1 cellular context compared by ENCODE assay signal in the genomic region with DNA sequence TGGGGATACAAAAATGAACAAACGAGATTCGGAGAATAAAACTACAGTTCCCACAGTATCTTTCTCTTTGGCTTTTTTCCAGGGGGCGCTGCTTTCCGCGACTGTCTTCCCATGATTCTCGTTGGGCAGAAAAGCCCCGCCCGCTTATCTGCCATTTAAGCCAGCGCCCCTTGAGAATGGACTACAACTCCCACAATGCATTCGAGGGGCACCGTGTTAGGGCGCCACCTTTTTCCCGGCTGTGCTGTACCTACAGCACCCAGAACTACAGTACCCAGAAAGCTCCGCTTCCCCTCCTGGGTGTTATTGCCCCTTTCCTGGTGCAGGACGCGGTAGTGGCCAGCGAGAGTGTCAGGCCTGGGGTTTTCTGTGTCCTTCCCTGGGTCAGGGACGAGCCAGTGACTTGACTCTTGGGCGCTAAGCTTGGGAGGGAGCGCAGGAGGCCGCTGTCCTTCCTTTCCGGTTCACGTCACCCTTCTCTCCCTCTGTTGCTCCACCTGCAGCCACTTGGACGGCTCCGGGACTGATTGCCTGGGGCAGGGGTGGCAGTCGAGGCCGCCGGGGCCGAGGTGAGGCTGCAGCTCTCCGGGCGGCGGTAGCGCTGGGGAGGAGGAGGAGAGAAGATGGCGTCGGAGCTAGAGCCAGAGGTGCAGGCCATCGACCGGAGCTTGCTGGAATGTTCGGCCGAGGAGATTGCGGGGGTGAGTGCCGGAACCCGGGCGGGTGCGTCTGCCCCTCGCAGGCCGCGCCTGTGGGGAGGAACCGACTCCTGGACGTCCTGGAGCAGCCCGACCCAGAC.
TF ChIP-seq lines count a peak whose summit lies in the region.

A gene (plus strand): TSS at position 333 of the 799 bp plus-strand sequence. CDS start 291 bp downstream, at position 624.

TF ChIP-seq in K562, 482 proteins besides CTCF, POLR2A, EP300 and RAD21 (continued from another document and continues in another):
- TF ChIP-seq MYC (IDR thresholded peaks at IDR 0.05; ENCODE audit: low read depth, low read length) (peak; percentile 74; the same call in 1 of the 2 replicates), MYC (CRISPR knock-in tag; IDR thresholded peaks at IDR 0.05; ENCODE audit: borderline replicate concordance, low read depth) (no peak), SUPT5H (IDR thresholded peaks at IDR 0.05) (peak; percentile 93), ETV5 (CRISPR knock-in tag; IDR thresholded peaks at IDR 0.05; ENCODE audit: low read depth) (peak; percentile 94), HSF4 (CRISPR knock-in tag; IDR thresholded peaks at IDR 0.05; ENCODE audit: borderline replicate concordance) (no peak), SIX5 (IDR thresholded peaks at IDR 0.05; ENCODE audit: borderline replicate concordance in 1 of 2, insufficient read depth in 1 of 2, low read depth in 1 of 2, low read length in 2 of 2) (peak; percentile 98), SIN3B (IDR thresholded peaks at IDR 0.05; ENCODE audit: low read depth) (peak; percentile 52; the same call in 1 of the 2 replicates), NEUROD1 (IDR thresholded peaks at IDR 0.05; ENCODE audit: borderline replicate concordance, low read depth, low read length, partially characterized antibody) (peak; percentile 21), NR2C2 (CRISPR knock-in tag; IDR thresholded peaks at IDR 0.05) (peak; percentile 88), NR2C2 (tag; IDR thresholded peaks at IDR 0.05) (peak; percentile 98), FOXK2 (conservative IDR thresholded peaks at IDR 0.05 in 1 of 2, IDR thresholded peaks at IDR 0.05 in 1 of 2; ENCODE audit: low read depth in 2 of 2) (peak; percentile 88 to 92), IRF2 (CRISPR knock-in tag; IDR thresholded peaks at IDR 0.05) (0 out of 2 replicates have a peak, but pooled peaks have one; percentile 40), ZBTB8A (IDR thresholded peaks at IDR 0.05; ENCODE audit: partially characterized antibody) (peak; percentile 58), HEY1 (CRISPR knock-in tag; IDR thresholded peaks at IDR 0.05; ENCODE audit: borderline replicate concordance) (0 out of 2 replicates have a peak, but pooled peaks have one; percentile 61), ZBTB7A (IDR thresholded peaks at IDR 0.05; ENCODE audit: borderline replicate concordance, control insufficient read depth, low read depth, low read length) (peak; percentile 68), PHF8 (IDR thresholded peaks at IDR 0.05; ENCODE audit: borderline replicate concordance, low read length) (peak; percentile 95; the same call in 1 of the 2 replicates), NR3C1 (CRISPR knock-in tag; IDR thresholded peaks at IDR 0.05) (peak; percentile 77; the same call in 1 of the 2 replicates), CBX5 (IDR thresholded peaks at IDR 0.05; ENCODE audit: borderline replicate concordance, low read depth) (peak; percentile 10; the same call in 1 of the 2 replicates), BHLHE40 (IDR thresholded peaks at IDR 0.05; ENCODE audit: low read length) (no peak; the same call in 1 of the 2 replicates), TEAD4 (IDR thresholded peaks at IDR 0.05; ENCODE audit: low read length) (peak; percentile 28; the same call in 1 of the 2 replicates), TEAD4 (CRISPR knock-in tag; IDR thresholded peaks at IDR 0.05; ENCODE audit: borderline replicate concordance) (peak; percentile 76; the same call in 1 of the 2 replicates), ZC3H4 (CRISPR knock-in tag; IDR thresholded peaks at IDR 0.05; ENCODE audit: borderline replicate concordance) (no peak), ZNF668 (CRISPR knock-in tag; IDR thresholded peaks at IDR 0.05) (no peak)
- TF ChIP-seq, protein P1, sequence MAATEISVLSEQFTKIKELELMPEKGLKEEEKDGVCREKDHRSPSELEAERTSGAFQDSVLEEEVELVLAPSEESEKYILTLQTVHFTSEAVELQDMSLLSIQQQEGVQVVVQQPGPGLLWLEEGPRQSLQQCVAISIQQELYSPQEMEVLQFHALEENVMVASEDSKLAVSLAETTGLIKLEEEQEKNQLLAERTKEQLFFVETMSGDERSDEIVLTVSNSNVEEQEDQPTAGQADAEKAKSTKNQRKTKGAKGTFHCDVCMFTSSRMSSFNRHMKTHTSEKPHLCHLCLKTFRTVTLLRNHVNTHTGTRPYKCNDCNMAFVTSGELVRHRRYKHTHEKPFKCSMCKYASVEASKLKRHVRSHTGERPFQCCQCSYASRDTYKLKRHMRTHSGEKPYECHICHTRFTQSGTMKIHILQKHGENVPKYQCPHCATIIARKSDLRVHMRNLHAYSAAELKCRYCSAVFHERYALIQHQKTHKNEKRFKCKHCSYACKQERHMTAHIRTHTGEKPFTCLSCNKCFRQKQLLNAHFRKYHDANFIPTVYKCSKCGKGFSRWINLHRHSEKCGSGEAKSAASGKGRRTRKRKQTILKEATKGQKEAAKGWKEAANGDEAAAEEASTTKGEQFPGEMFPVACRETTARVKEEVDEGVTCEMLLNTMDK (IDR thresholded peaks at IDR 0.05; ENCODE audit: borderline replicate concordance, insufficient read depth, low read depth, low read length, poor library complexity, severe bottlenecking): peak; percentile 85
- TF ChIP-seq, protein P2, sequence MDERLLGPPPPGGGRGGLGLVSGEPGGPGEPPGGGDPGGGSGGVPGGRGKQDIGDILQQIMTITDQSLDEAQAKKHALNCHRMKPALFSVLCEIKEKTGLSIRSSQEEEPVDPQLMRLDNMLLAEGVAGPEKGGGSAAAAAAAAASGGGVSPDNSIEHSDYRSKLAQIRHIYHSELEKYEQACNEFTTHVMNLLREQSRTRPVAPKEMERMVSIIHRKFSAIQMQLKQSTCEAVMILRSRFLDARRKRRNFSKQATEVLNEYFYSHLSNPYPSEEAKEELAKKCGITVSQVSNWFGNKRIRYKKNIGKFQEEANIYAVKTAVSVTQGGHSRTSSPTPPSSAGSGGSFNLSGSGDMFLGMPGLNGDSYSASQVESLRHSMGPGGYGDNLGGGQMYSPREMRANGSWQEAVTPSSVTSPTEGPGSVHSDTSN (CRISPR knock-in tag; IDR thresholded peaks at IDR 0.05; ENCODE audit: low read depth): no peak
- TF ChIP-seq, protein P2 (tag; conservative IDR thresholded peaks at IDR 0.05; ENCODE audit: low read depth): peak; percentile 51; the same call in 1 of the 2 replicates
- TF ChIP-seq, protein P3, sequence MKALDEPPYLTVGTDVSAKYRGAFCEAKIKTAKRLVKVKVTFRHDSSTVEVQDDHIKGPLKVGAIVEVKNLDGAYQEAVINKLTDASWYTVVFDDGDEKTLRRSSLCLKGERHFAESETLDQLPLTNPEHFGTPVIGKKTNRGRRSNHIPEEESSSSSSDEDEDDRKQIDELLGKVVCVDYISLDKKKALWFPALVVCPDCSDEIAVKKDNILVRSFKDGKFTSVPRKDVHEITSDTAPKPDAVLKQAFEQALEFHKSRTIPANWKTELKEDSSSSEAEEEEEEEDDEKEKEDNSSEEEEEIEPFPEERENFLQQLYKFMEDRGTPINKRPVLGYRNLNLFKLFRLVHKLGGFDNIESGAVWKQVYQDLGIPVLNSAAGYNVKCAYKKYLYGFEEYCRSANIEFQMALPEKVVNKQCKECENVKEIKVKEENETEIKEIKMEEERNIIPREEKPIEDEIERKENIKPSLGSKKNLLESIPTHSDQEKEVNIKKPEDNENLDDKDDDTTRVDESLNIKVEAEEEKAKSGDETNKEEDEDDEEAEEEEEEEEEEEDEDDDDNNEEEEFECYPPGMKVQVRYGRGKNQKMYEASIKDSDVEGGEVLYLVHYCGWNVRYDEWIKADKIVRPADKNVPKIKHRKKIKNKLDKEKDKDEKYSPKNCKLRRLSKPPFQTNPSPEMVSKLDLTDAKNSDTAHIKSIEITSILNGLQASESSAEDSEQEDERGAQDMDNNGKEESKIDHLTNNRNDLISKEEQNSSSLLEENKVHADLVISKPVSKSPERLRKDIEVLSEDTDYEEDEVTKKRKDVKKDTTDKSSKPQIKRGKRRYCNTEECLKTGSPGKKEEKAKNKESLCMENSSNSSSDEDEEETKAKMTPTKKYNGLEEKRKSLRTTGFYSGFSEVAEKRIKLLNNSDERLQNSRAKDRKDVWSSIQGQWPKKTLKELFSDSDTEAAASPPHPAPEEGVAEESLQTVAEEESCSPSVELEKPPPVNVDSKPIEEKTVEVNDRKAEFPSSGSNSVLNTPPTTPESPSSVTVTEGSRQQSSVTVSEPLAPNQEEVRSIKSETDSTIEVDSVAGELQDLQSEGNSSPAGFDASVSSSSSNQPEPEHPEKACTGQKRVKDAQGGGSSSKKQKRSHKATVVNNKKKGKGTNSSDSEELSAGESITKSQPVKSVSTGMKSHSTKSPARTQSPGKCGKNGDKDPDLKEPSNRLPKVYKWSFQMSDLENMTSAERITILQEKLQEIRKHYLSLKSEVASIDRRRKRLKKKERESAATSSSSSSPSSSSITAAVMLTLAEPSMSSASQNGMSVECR (CRISPR knock-in tag; IDR thresholded peaks at IDR 0.05): peak; percentile 97
- TF ChIP-seq, protein P4, sequence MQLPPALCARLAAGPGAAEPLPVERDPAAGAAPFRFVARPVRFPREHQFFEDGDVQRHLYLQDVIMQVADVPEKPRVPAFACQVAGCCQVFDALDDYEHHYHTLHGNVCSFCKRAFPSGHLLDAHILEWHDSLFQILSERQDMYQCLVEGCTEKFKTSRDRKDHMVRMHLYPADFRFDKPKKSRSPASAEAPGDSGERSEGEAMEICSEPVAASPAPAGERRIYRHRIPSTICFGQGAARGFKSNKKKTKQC (CRISPR knock-in tag; IDR thresholded peaks at IDR 0.05): peak; percentile 72; the same call in 1 of the 2 replicates
- TF ChIP-seq, protein P5, sequence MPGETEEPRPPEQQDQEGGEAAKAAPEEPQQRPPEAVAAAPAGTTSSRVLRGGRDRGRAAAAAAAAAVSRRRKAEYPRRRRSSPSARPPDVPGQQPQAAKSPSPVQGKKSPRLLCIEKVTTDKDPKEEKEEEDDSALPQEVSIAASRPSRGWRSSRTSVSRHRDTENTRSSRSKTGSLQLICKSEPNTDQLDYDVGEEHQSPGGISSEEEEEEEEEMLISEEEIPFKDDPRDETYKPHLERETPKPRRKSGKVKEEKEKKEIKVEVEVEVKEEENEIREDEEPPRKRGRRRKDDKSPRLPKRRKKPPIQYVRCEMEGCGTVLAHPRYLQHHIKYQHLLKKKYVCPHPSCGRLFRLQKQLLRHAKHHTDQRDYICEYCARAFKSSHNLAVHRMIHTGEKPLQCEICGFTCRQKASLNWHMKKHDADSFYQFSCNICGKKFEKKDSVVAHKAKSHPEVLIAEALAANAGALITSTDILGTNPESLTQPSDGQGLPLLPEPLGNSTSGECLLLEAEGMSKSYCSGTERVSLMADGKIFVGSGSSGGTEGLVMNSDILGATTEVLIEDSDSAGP (CRISPR knock-in tag; IDR thresholded peaks at IDR 0.05): 0 out of 2 replicates have a peak, but pooled peaks have one; percentile 45
- TF ChIP-seq, protein P6, sequence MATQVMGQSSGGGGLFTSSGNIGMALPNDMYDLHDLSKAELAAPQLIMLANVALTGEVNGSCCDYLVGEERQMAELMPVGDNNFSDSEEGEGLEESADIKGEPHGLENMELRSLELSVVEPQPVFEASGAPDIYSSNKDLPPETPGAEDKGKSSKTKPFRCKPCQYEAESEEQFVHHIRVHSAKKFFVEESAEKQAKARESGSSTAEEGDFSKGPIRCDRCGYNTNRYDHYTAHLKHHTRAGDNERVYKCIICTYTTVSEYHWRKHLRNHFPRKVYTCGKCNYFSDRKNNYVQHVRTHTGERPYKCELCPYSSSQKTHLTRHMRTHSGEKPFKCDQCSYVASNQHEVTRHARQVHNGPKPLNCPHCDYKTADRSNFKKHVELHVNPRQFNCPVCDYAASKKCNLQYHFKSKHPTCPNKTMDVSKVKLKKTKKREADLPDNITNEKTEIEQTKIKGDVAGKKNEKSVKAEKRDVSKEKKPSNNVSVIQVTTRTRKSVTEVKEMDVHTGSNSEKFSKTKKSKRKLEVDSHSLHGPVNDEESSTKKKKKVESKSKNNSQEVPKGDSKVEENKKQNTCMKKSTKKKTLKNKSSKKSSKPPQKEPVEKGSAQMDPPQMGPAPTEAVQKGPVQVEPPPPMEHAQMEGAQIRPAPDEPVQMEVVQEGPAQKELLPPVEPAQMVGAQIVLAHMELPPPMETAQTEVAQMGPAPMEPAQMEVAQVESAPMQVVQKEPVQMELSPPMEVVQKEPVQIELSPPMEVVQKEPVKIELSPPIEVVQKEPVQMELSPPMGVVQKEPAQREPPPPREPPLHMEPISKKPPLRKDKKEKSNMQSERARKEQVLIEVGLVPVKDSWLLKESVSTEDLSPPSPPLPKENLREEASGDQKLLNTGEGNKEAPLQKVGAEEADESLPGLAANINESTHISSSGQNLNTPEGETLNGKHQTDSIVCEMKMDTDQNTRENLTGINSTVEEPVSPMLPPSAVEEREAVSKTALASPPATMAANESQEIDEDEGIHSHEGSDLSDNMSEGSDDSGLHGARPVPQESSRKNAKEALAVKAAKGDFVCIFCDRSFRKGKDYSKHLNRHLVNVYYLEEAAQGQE (CRISPR knock-in tag; IDR thresholded peaks at IDR 0.05; ENCODE audit: low read depth): peak; percentile 78; the same call in 1 of the 2 replicates
- TF ChIP-seq, protein P7, sequence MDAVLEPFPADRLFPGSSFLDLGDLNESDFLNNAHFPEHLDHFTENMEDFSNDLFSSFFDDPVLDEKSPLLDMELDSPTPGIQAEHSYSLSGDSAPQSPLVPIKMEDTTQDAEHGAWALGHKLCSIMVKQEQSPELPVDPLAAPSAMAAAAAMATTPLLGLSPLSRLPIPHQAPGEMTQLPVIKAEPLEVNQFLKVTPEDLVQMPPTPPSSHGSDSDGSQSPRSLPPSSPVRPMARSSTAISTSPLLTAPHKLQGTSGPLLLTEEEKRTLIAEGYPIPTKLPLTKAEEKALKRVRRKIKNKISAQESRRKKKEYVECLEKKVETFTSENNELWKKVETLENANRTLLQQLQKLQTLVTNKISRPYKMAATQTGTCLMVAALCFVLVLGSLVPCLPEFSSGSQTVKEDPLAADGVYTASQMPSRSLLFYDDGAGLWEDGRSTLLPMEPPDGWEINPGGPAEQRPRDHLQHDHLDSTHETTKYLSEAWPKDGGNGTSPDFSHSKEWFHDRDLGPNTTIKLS (IDR thresholded peaks at IDR 0.05; ENCODE audit: borderline replicate concordance, low read depth): peak; percentile 98
- TF ChIP-seq, protein P8, sequence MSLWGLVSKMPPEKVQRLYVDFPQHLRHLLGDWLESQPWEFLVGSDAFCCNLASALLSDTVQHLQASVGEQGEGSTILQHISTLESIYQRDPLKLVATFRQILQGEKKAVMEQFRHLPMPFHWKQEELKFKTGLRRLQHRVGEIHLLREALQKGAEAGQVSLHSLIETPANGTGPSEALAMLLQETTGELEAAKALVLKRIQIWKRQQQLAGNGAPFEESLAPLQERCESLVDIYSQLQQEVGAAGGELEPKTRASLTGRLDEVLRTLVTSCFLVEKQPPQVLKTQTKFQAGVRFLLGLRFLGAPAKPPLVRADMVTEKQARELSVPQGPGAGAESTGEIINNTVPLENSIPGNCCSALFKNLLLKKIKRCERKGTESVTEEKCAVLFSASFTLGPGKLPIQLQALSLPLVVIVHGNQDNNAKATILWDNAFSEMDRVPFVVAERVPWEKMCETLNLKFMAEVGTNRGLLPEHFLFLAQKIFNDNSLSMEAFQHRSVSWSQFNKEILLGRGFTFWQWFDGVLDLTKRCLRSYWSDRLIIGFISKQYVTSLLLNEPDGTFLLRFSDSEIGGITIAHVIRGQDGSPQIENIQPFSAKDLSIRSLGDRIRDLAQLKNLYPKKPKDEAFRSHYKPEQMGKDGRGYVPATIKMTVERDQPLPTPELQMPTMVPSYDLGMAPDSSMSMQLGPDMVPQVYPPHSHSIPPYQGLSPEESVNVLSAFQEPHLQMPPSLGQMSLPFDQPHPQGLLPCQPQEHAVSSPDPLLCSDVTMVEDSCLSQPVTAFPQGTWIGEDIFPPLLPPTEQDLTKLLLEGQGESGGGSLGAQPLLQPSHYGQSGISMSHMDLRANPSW (CRISPR knock-in tag; IDR thresholded peaks at IDR 0.05): peak; percentile 91; the same call in 1 of the 2 replicates
